ENCODE assay signal across 9 cellular contexts in the genomic region with DNA sequence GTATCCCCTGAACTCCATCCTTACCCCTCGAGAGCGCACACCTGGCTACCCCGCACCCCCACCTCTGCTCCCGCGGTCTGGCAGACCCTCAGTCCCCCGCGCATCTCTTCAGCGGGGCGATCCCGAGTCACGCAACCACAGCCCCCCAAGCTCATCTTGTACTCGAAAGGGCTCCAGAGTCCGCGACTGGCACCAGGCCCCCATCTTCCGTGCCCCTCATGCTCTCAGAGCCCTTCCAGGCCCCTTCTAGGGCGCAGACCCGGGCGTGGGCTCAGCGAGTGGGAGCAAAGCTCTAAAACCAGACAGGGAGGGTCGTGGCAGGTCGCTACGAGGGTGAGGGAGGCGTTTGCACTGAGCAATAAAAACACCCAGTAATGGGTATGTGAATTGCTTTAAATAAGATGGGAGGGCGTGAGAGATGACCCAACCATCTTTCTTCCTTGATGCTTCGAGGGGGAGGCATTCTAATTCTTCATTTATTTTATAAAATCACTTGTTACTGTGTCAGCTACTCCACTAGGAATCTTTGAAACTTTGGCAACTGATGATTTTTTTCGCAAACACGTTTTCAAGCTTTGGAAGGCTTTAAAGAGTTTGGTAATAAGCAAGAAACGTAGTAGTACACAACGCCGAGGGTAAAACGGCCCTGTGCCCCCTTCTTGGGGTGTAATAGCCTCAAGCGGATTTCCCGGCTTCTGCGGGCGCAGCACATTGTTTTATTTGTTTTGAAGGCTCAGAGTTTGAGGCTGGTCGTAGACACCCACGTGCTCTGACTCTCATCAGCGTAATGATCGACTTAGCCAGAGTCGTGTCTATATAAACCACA. TPM values are rescaled to one million over a fixed set of nuclear protein-coding genes. Genes with fewer than 3 reads are reported as not detected.
DNase-seq lines count a peak whose midpoint lies in the region; ATAC-seq, FAIRE-seq and TF ChIP-seq lines count a peak whose summit lies in the region.
"Had no signal": no experiment of that assay in that cellular context is flagged by ENCODE, and none has a peak within 500 bp of the region (broad histone marks: within the 10 kb centered on the region; RNA-seq: fewer than 3 reads in every experiment).

No MANE protein-coding gene starts in this region.

- POLR2A ChIA-PET in BJ (lab: Charles Lee): no interaction called here

- no peak for DNase-seq in BJ (ENCODE audit: low read depth)
- DNase-seq in MG63: peak; percentile 2
- DNase-seq in activated T-helper 1 cell treated with anti-CD3 and anti-CD28 coated beads, Interleukin-12 subunit alpha, Interleukin-12 subunit beta, Interleukin-2, Interleukin-4 antibody, amounts not matched to agents 30 ng/mL and 10 ng/mL and 1 ng/mL, durations not matched to agents 14 hours and 24 hours and 36 hours (ENCODE audit: low spot score): peak; percentile 28
- DNase-seq in heart left ventricle: peak in 2 of 5 donors; percentile 24 to 26
- DNase-seq in GM12892 (ENCODE audit: insufficient read length): no peak
- no peak for DNase-seq in SHP77 (lab: John Stamatoyannopoulos, UW)
- DNase-seq in hippocampal formation (lab: John Stamatoyannopoulos, UW): no peak

- H3K9me3 Mint-ChIP-seq in activated T-helper 1 cell treated with anti-CD3 and anti-CD28 coated beads, Interleukin-12 subunit alpha, Interleukin-12 subunit beta, Interleukin-2, Interleukin-4 antibody, amounts not matched to agents 30 ng/mL and 10 ng/mL and 1 ng/mL, durations not matched to agents 14 hours and 24 hours and 36 hours: no peaks in the 10 kb centered on the region

- peak overlapping the region; percentile 87 for H3K27ac Mint-ChIP-seq in activated T-helper 1 cell treated with anti-CD3 and anti-CD28 coated beads, Interleukin-12 subunit alpha, Interleukin-12 subunit beta, Interleukin-2, Interleukin-4 antibody, amounts not matched to agents 30 ng/mL and 10 ng/mL and 1 ng/mL, durations not matched to agents 14 hours and 24 hours and 36 hours

- ATAC-seq in heart left ventricle: peak in 1 of 4 donors; percentile 18

- CTCF ChIA-PET in BJ (lab: Yijun Ruan, JAX): interaction anchor here (0.5 to 3.8 kb wide), 10 partner anchors 25 to 945 kb away, joined by 3 to 16 read pairs (median 4); no protein-coding TSS in a partner anchor

- H3K4me3 Mint-ChIP-seq in activated T-helper 1 cell treated with anti-CD3 and anti-CD28 coated beads, Interleukin-12 subunit alpha, Interleukin-12 subunit beta, Interleukin-2, Interleukin-4 antibody, amounts not matched to agents 30 ng/mL and 10 ng/mL and 1 ng/mL, durations not matched to agents 14 hours and 24 hours and 36 hours: peak overlapping the region; percentile 97

- intact Hi-C loops in activated T-helper 1 cell treated with anti-CD3 and anti-CD28 coated beads, Interleukin-12 subunit alpha, Interleukin-12 subunit beta, Interleukin-2, Interleukin-4 antibody, amounts not matched to agents 30 ng/mL and 10 ng/mL and 1 ng/mL, durations not matched to agents 14 hours and 24 hours and 36 hours (cut with micrococcal nuclease): loop anchor here (1.0 to 10.0 kb wide), 12 partner anchors 17 to 778 kb away; partner anchors contain the start of gene ENPP5
- intact Hi-C loops in heart left ventricle (cut with DNase I): loop anchor here in 8 of 10 donors (5.0 to 10.0 kb wide), 4 partner anchors 43 to 763 kb away; partner anchors contain the start of gene SUPT3H (in 2 of the 8)

- no peaks in the 10 kb centered on the region for H3K36me3 ChIP-seq in BJ (ENCODE audit: control insufficient read depth, insufficient read depth, low read length)
- H3K36me3 ChIP-seq in MG63: no peaks in the 10 kb centered on the region
- no peaks in the 10 kb centered on the region for H3K36me3 ChIP-seq in heart left ventricle
- H3K36me3 ChIP-seq in skeletal muscle satellite cell (ENCODE audit: insufficient read depth, low read length): peaks cover 6% of the 10 kb centered on the region

- peaks cover 2 to 48% (median 21%) of the 10 kb centered on the region in 12 donors for H3K4me1 ChIP-seq in heart left ventricle
- H3K4me1 ChIP-seq in skeletal muscle satellite cell (ENCODE audit: control insufficient read depth, insufficient read depth, low read length): peaks cover 43% of the 10 kb centered on the region

- H3K27me3 ChIP-seq in BJ (ENCODE audit: control insufficient read depth, insufficient read depth, low read length): no peaks in the 10 kb centered on the region
- H3K27me3 ChIP-seq in MG63: no peaks in the 10 kb centered on the region
- H3K27me3 ChIP-seq in heart left ventricle: peaks cover 2 to 64% (median 24%) of the 10 kb centered on the region in 9 donors
- H3K27me3 ChIP-seq in skeletal muscle satellite cell (ENCODE audit: control insufficient read depth, insufficient read depth, low read length): no peaks in the 10 kb centered on the region

- WGBS in heart left ventricle, 4 donors: 5 to 10% (median 8%) methylated on average over 34 to 40 of the region's 40 CpGs

- peak overlapping the region; percentile 97 for H3K9ac ChIP-seq in skeletal muscle satellite cell (ENCODE audit: low read depth, low read length)

- peaks cover 54% of the 10 kb centered on the region for H3K4me1 Mint-ChIP-seq in activated T-helper 1 cell treated with anti-CD3 and anti-CD28 coated beads, Interleukin-12 subunit alpha, Interleukin-12 subunit beta, Interleukin-2, Interleukin-4 antibody, amounts not matched to agents 30 ng/mL and 10 ng/mL and 1 ng/mL, durations not matched to agents 14 hours and 24 hours and 36 hours (ENCODE audit: low read depth)

- TF ChIP-seq POLR2A in heart left ventricle (IDR thresholded peaks at IDR 0.05) (no peak), GM12892 (IDR thresholded peaks at IDR 0.05; ENCODE audit: low read depth, low read length) (no peak)

- FAIRE-seq in GM12892 (lab: Jason Lieb, UNC): no peak
- FAIRE-seq: GM18507 had no signal

- H3K27me3 Mint-ChIP-seq in activated T-helper 1 cell treated with anti-CD3 and anti-CD28 coated beads, Interleukin-12 subunit alpha, Interleukin-12 subunit beta, Interleukin-2, Interleukin-4 antibody, amounts not matched to agents 30 ng/mL and 10 ng/mL and 1 ng/mL, durations not matched to agents 14 hours and 24 hours and 36 hours (ENCODE audit: insufficient read depth): peaks cover 29% of the 10 kb centered on the region

- no peak for TF ChIP-seq CTCF in BJ (IDR thresholded peaks at IDR 0.05; ENCODE audit: insufficient read depth, low read depth, low read length)
- no peak for TF ChIP-seq CTCF in heart left ventricle (IDR thresholded peaks at IDR 0.05)

- peak overlapping the region; percentile 99 for H3K4me2 ChIP-seq in skeletal muscle satellite cell (ENCODE audit: low read length)

- peak overlapping the region in 1 of 12 donors; percentile 78 for H3K27ac ChIP-seq in heart left ventricle

- peaks cover 2% of the 10 kb centered on the region for H3K36me3 Mint-ChIP-seq in activated T-helper 1 cell treated with anti-CD3 and anti-CD28 coated beads, Interleukin-12 subunit alpha, Interleukin-12 subunit beta, Interleukin-2, Interleukin-4 antibody, amounts not matched to agents 30 ng/mL and 10 ng/mL and 1 ng/mL, durations not matched to agents 14 hours and 24 hours and 36 hours (ENCODE audit: low read depth)

- H3K9me3 ChIP-seq in MG63: no peaks in the 10 kb centered on the region
- no peaks in the 10 kb centered on the region for H3K9me3 ChIP-seq in heart left ventricle
- H3K9me3 ChIP-seq in skeletal muscle satellite cell (replicated peaks; ENCODE audit: low read length): no peaks in the 10 kb centered on the region

- H3K4me3 ChIP-seq in BJ (ENCODE audit: low read depth, low read length) (peak overlapping the region; percentile 57), MG63 (peak overlapping the region; percentile 59), heart left ventricle (peak overlapping the region in 11 of 12 donors; percentile 0 to 81 (median 67)), skeletal muscle satellite cell (ENCODE audit: low read length) (peak overlapping the region; percentile 99)

RNA-seq across cellular contexts. Expression of gene SUPT3H, which starts 42.6 kb away (rescaled TPM):
- polyA plus RNA-seq in BJ (2011; rRNA removed) (7.8 and 9.2 TPM in 2 replicates), heart left ventricle (1 to 10 TPM; 4.1 to 5.6 TPM)
- polyA minus RNA-seq in BJ (2011; rRNA and poly(A)+ RNA removed): 8.3 and 13.1 TPM in 2 replicates
- not detected in 2 replicates for total RNA-seq in MG63 (2014; rRNA removed; shearing (Covaris generic); ENCODE audit: low replicate concordance)
- 11.0 and 11.7 TPM in 2 replicates for total RNA-seq in activated T-helper 1 cell treated with anti-CD3 and anti-CD28 coated beads, Interleukin-12 subunit alpha, Interleukin-12 subunit beta, Interleukin-2, Interleukin-4 antibody, amounts not matched to agents 30 ng/mL and 10 ng/mL and 1 ng/mL, durations not matched to agents 14 hours and 24 hours and 36 hours
- 1 to 10 TPM; 1.5 to 8.1 (median 4.1) TPM for total RNA-seq in heart left ventricle
- total RNA-seq in skeletal muscle satellite cell (2012; rRNA removed): 8.6 and 11.1 TPM in 2 replicates
- polyA plus RNA-seq in GM12892 (2012; ENCODE audit: missing spikeins): 2.9 TPM

Comparison
In these comparisons a context has a peak if more than half of its experiments do, and no peak if none do; other contexts are left out.
1. DNase-seq: peak in MG63 (single experiment) and activated T-helper 1 cell treated with anti-CD3 and anti-CD28 coated beads, Interleukin-12 subunit alpha, Interleukin-12 subunit beta, Interleukin-2, Interleukin-4 antibody, amounts not matched to agents 30 ng/mL and 10 ng/mL and 1 ng/mL, durations not matched to agents 14 hours and 24 hours and 36 hours (single experiment); none in BJ (single experiment), GM12892 (single experiment), SHP77 (0 of 2) and hippocampal formation (0 of 2).
2. Peak in every context shown above with its lines, with median percentiles within 50 percentile points of each other: H3K4me3 ChIP-seq.